ENCODE assay signal across 21 cellular contexts in genomic region chr1:246297314-246298273, GRCh38.
DNase-seq lines count a peak whose midpoint lies in the region; ATAC-seq, FAIRE-seq and TF ChIP-seq lines count a peak whose summit lies in the region.
"Had no signal": no experiment of that assay in that cellular context is flagged by ENCODE, and none has a peak within 500 bp of the region (broad histone marks: within the 10 kb centered on the region; RNA-seq: fewer than 3 reads in every experiment).

No MANE protein-coding gene starts in this region.

- no peaks in the 10 kb centered on the region for H3K36me3 ChIP-seq in keratinocyte (ENCODE audit: control insufficient read depth in 2 of 2, extremely low read depth in 1 of 2, insufficient read depth in 2 of 2, low read length in 2 of 2)
- H3K36me3 ChIP-seq: ascending aorta, thyroid gland had no signal

- H3K4me3 ChIP-seq in keratinocyte (ENCODE audit: control insufficient read depth in 2 of 3, extremely low read depth in 1 of 3, insufficient read depth in 2 of 3, low read depth in 1 of 3, low read length in 3 of 3), result peak overlapping the region in 1 of 3 experiments; percentile 17
- H3K4me3 ChIP-seq: ascending aorta, BLaER1, PC-9, thyroid gland had no signal

- no peaks in the 10 kb centered on the region for H3K36me3 Mint-ChIP-seq in T-helper 17 cell (ENCODE audit: low read depth)

- H3K9ac ChIP-seq in keratinocyte (ENCODE audit: control insufficient read depth, extremely low read depth, insufficient read depth, low read length), result no peak overlapping the region
- H3K9ac ChIP-seq: BLaER1 had no signal

- H3K79me2 ChIP-seq in keratinocyte (ENCODE audit: control insufficient read depth, insufficient read depth, low read length), result no peaks in the 10 kb centered on the region

- no peak for TF ChIP-seq CTCF in keratinocyte (optimal IDR thresholded peaks at IDR 0.05 in 1 of 3, IDR thresholded peaks at IDR 0.05 in 1 of 3, conservative IDR thresholded peaks at IDR 0.05 in 1 of 3; ENCODE audit: extremely low read depth in 1 of 3, insufficient read depth in 2 of 3, low read length in 3 of 3)

- H2AFZ ChIP-seq in keratinocyte (ENCODE audit: control insufficient read depth, low read length), result peak overlapping the region; percentile 13
- H2AFZ ChIP-seq: PC-9 had no signal

- H3K4me2 ChIP-seq in keratinocyte (ENCODE audit: control insufficient read depth, extremely low read depth, insufficient read depth, low read depth, low read length), result peak overlapping the region; percentile 62
- H3K4me2 ChIP-seq: BLaER1, PC-9 had no signal

- H3K27ac Mint-ChIP-seq in T-helper 17 cell, result no peak overlapping the region
- H3K27ac Mint-ChIP-seq: activated naive CD4-positive, alpha-beta T cell treated with anti-CD3 and anti-CD28 coated beads for 36 hours; stimulated activated memory B cell treated with anti-CD40 and anti-IgM and Interleukin-4, amounts not matched to agents 10 μg/mL and 1 μg/mL and 100 μg/mL, for 72 hours had no signal

- peak overlapping the region; percentile 54 for H3K27ac ChIP-seq in keratinocyte (ENCODE audit: control insufficient read depth, insufficient read depth, low read length)
- H3K27ac ChIP-seq: ascending aorta, BLaER1, PC-9, thyroid gland had no signal

- dilution Hi-C loops in keratinocyte (cut with MboI; ENCODE audit: extremely low pct_ligation_motif_present, low sequenced_read_pairs), result no loop called here

- H3K27me3 ChIP-seq in keratinocyte (ENCODE audit: control insufficient read depth, extremely low read depth, insufficient read depth, low read length), result no peaks in the 10 kb centered on the region
- H3K27me3 ChIP-seq: ascending aorta, BLaER1, thyroid gland had no signal

- H3K4me3 Mint-ChIP-seq in T-helper 17 cell, result no peak overlapping the region
- H3K4me3 Mint-ChIP-seq: activated naive CD4-positive, alpha-beta T cell treated with anti-CD3 and anti-CD28 coated beads for 36 hours; stimulated activated memory B cell treated with anti-CD40 and anti-IgM and Interleukin-4, amounts not matched to agents 10 μg/mL and 1 μg/mL and 100 μg/mL, for 72 hours had no signal

- peaks cover 14% of the 10 kb centered on the region for H3K4me1 Mint-ChIP-seq in T-helper 17 cell

- DNase-seq in ELR (ENCODE audit: low read depth) (peak; percentile 81), HT1080 (ENCODE audit: low read depth) (peak; percentile 53), keratinocyte (ENCODE audit: low read depth, low spot score) (peak; percentile 35), OCI-M2 (lab: John Stamatoyannopoulos, UW; ENCODE audit: unreplicated experiment) (no peak), dedifferentiated amniotic fluid mesenchymal stem cell (ENCODE audit: extremely low spot score) (no peak), T-helper 17 cell (no peak)
- DNase-seq: activated CD4-positive, alpha-beta T cell treated with anti-CD3 and anti-CD28 coated beads for 48 hours; activated naive CD4-positive, alpha-beta T cell treated with anti-CD3 and anti-CD28 coated beads for 36 hours; foreskin fibroblast; hypothalamus; left cardiac atrium; NCI-H2171; NCI-H774; PC-9; stimulated activated CD4-positive, alpha-beta T cell treated with anti-CD3 and anti-CD28 coated beads, Interleukin-15, amount 100 ng/mL, for 24 hours; thyroid gland had no signal

- peak; percentile 53 for FAIRE-seq in TTC549 (lab: Jason Lieb, UNC)
- peak; percentile 86 for FAIRE-seq in keratinocyte (lab: Jason Lieb, UNC)
- FAIRE-seq: endometrium had no signal

- H3K9me3 ChIP-seq in keratinocyte (ENCODE audit: control insufficient read depth, low read depth, low read length) (no peaks in the 10 kb centered on the region), T-helper 17 cell (ENCODE audit: control insufficient read depth, low read length, poor library complexity, severe bottlenecking) (no peaks in the 10 kb centered on the region)
- H3K9me3 ChIP-seq: ascending aorta, BLaER1, thyroid gland had no signal

- no peaks in the 10 kb centered on the region for H3K9me1 ChIP-seq in keratinocyte (ENCODE audit: control insufficient read depth, extremely low read depth, insufficient read depth, low read length)

- ATAC-seq in T-helper 17 cell, result no peak
- ATAC-seq: left cardiac atrium; stimulated activated memory B cell treated with anti-CD40 and anti-IgM and Interleukin-4, amounts not matched to agents 10 μg/mL and 1 μg/mL and 100 μg/mL, for 72 hours had no signal

- H4K20me1 ChIP-seq in keratinocyte (ENCODE audit: control insufficient read depth, extremely low read depth, insufficient read depth, low read length), result no peaks in the 10 kb centered on the region
- H4K20me1 ChIP-seq: BLaER1 had no signal

- peaks cover 26% of the 10 kb centered on the region for H3K4me1 ChIP-seq in keratinocyte (ENCODE audit: control insufficient read depth, extremely low read depth, insufficient read depth, low read length)
- H3K4me1 ChIP-seq: ascending aorta, BLaER1 had no signal

- H3K27me3 Mint-ChIP-seq in T-helper 17 cell, result no peaks in the 10 kb centered on the region
- H3K27me3 Mint-ChIP-seq: stimulated activated memory B cell treated with anti-CD40 and anti-IgM and Interleukin-4, amounts not matched to agents 10 μg/mL and 1 μg/mL and 100 μg/mL, for 72 hours had no signal

Comparison
In these comparisons a context has a peak if more than half of its experiments do, and no peak if none do; other contexts are left out.
1. DNase-seq: peak in ELR (single experiment), HT1080 (single experiment) and keratinocyte (single experiment); none in OCI-M2 (single experiment), dedifferentiated amniotic fluid mesenchymal stem cell (single experiment) and T-helper 17 cell (0 of 3).